ENCODE assay signal across 9 cellular contexts in the genomic region with DNA sequence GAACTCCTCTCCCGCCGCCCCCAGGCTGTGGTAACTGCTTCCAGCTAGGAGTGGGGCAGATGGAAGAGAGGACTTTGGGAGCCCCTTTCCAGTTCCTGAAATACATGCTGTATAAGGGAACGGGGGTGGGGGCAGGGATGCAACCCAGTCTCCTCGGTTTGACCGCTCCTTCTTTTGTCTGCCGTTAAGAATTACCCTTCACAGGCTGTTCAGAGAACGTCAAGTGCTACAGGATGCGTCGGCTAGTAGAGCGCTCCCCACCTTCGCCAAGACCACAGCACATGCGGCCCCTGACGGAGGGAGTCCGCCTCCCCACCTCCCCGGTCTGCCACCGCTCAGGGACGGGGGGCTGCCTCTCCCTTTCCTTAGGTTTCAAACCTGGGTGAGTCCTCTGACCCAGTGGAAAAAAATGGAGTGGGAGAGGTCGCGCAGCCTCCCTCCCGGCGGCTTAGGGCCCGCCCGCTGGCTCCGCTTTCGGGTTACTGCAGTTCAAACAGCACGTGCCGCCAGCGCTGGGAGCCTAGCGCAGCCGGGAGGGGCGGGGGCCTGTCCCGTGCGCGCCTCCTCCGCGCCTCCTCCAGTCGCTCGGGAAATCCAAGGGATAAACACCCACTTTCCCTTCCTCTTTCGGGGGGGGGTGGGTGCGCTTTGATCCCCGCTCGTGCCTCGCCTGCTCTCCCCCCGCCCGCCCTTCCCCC. TPM values are rescaled to one million over a fixed set of nuclear protein-coding genes. Genes with fewer than 3 reads are reported as not detected.
DNase-seq lines count a peak whose midpoint lies in the region; ATAC-seq and TF ChIP-seq lines count a peak whose summit lies in the region.
"Had no signal": no experiment of that assay in that cellular context is flagged by ENCODE, and none has a peak within 500 bp of the region (broad histone marks: within the 10 kb centered on the region; RNA-seq: fewer than 3 reads in every experiment).

No MANE protein-coding gene starts in this region.

- DNase-seq in DMS53 (lab: John Stamatoyannopoulos, UW) (peak; percentile 74), hepatocyte (ENCODE audit: low spot score) (peak; percentile 86), putamen (ENCODE audit: low spot score) (peak; percentile 30), UCSD-AML1 (lab: John Stamatoyannopoulos, UW; ENCODE audit: unreplicated experiment) (no peak), NCI-H1092 treated with DMSO at 0.1 percent for 48 hours (lab: John Stamatoyannopoulos, UW) (no peak), NCI-H345 treated with DMSO at 0.1 percent for 48 hours (lab: John Stamatoyannopoulos, UW; ENCODE audit: unreplicated experiment) (no peak)
- peak; percentile 57 for DNase-seq in activated CD8-positive, alpha-beta memory T cell treated with anti-CD3 and anti-CD28 coated beads, Interleukin-2, amount 50 U/mL, for 48 hours
- DNase-seq: activated T-cell treated with anti-CD3 and anti-CD28 coated beads, Interleukin-2, amount 50 U/mL, for 72 hours had no signal

- no peak for ATAC-seq in HG03095 (IDR thresholded peaks at IDR 0.05; ENCODE audit: unreplicated experiment)
- ATAC-seq: activated T-cell treated with anti-CD3 and anti-CD28 coated beads, Interleukin-2, amount 50 U/mL, for 72 hours had no signal

- H3K36me3 ChIP-seq in hepatocyte (replicated peaks; ENCODE audit: insufficient read depth, low read depth): no peaks in the 10 kb centered on the region

- H3K79me2 ChIP-seq in hepatocyte: no peaks in the 10 kb centered on the region

- TF ChIP-seq CTCF in hepatocyte (IDR thresholded peaks at IDR 0.05; ENCODE audit: poor library complexity): no peak

- no peaks in the 10 kb centered on the region for H3K9me2 ChIP-seq in hepatocyte (replicated peaks; ENCODE audit: insufficient read depth)

- WGBS in hepatocyte (ENCODE audit: low lambda C conversion rate, missing lambda C conversion rate): 9% methylated on average over 37 of the region's 45 CpGs

- H3K27me3 ChIP-seq in hepatocyte: peaks cover 54% of the 10 kb centered on the region

- H3K9me3 ChIP-seq in hepatocyte (ENCODE audit: low read depth): no peaks in the 10 kb centered on the region

- peak overlapping the region; percentile 58 for H2AFZ ChIP-seq in hepatocyte

- H3K4me3 ChIP-seq in hepatocyte: peak overlapping the region; percentile 38

- H3K4me1 ChIP-seq in hepatocyte (ENCODE audit: insufficient read depth): peaks cover 41% of the 10 kb centered on the region

- no peaks in the 10 kb centered on the region for H4K20me1 ChIP-seq in hepatocyte (ENCODE audit: insufficient read depth, poor library complexity, severe bottlenecking)

- no peak overlapping the region for H3K27ac ChIP-seq in hepatocyte

- H3K4me2 ChIP-seq in hepatocyte: peak overlapping the region; percentile 96

RNA-seq across cellular contexts. Expression of gene CYP26B1, which starts 4.8 kb away (rescaled TPM):
- 5.2 and 6.5 TPM in 2 replicates for total RNA-seq in hepatocyte
- 2.3 and 3.9 TPM in 2 replicates for polyA plus RNA-seq in hepatocyte
- total RNA-seq: activated T-cell treated with anti-CD3 and anti-CD28 coated beads, Interleukin-2, amount 50 U/mL, for 72 hours had no signal

Comparison
In these comparisons a context has a peak if more than half of its experiments do, and no peak if none do; other contexts are left out.
1. DNase-seq: peak in DMS53 (single experiment), activated CD8-positive, alpha-beta memory T cell treated with anti-CD3 and anti-CD28 coated beads, Interleukin-2, amount 50 U/mL, for 48 hours (single experiment), hepatocyte (single experiment) and putamen (single experiment); none in UCSD-AML1 (single experiment), NCI-H1092 treated with DMSO at 0.1 percent for 48 hours (single experiment) and NCI-H345 treated with DMSO at 0.1 percent for 48 hours (single experiment).